In the genomic region with DNA sequence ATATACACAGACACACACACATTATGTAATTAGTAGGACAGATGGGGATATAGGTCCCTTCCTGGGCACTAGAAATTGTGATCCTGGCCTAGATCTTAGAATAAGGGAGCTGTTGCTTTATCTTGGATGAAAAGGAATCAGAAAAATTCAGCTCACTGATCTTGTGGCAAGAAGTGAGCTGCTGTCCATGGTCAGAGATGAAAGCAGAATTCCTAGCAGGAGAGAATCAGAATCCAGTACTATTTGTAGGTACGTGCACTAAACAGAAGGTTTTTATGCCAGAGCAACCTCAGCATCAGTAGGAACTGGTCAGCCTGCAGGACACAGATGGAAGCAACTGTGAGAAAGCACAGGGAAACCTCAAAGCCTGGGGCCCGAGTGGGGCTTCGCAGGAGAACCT, we compare ENCODE assay signal across 23 cellular contexts.
DNase-seq lines count a peak whose midpoint lies in the region; TF ChIP-seq lines count a peak whose summit lies in the region.
"Had no signal": no experiment of that assay in that cellular context is flagged by ENCODE, and none has a peak within 500 bp of the region (broad histone marks: within the 10 kb centered on the region; RNA-seq: fewer than 3 reads in every experiment).

No MANE protein-coding gene starts in this region.

- peak overlapping the region; percentile 34 for H3K27ac ChIP-seq in OCI-LY1 (ENCODE audit: low read depth, low read length, poor library complexity, severe bottlenecking)
- H3K27ac ChIP-seq: BLaER1 had no signal

- H3K27me3 Mint-ChIP-seq in glutamatergic neuron (ENCODE audit: unreplicated experiment) (no peaks in the 10 kb centered on the region), HFFc6 (ENCODE audit: insufficient read depth) (no peaks in the 10 kb centered on the region)
- H3K27me3 Mint-ChIP-seq: CD4-positive, alpha-beta memory T cell; CD4-positive, CD25-positive, alpha-beta regulatory T cell; CD8-positive, alpha-beta memory T cell had no signal

- no peak overlapping the region for H3K4me3 ChIP-seq in OCI-LY1 (ENCODE audit: low read depth, low read length, poor library complexity, severe bottlenecking)
- H3K4me3 ChIP-seq: BLaER1, GM12878 had no signal

- H3K79me2 ChIP-seq in OCI-LY1 (ENCODE audit: insufficient read depth, low read length): no peaks in the 10 kb centered on the region

- H3K9me3 Mint-ChIP-seq in glutamatergic neuron (ENCODE audit: unreplicated experiment) (no peaks in the 10 kb centered on the region), HFFc6 (peaks cover 41% of the 10 kb centered on the region)

- peaks cover 1% of the 10 kb centered on the region for H3K4me1 Mint-ChIP-seq in glutamatergic neuron (ENCODE audit: low read depth, unreplicated experiment)
- H3K4me1 Mint-ChIP-seq in HFFc6 (ENCODE audit: low read depth): no peaks in the 10 kb centered on the region
- H3K4me1 Mint-ChIP-seq: CD14-positive monocyte; CD4-positive, alpha-beta memory T cell; CD4-positive, CD25-positive, alpha-beta regulatory T cell; CD8-positive, alpha-beta memory T cell had no signal

- H2AFZ ChIP-seq in OCI-LY1 (ENCODE audit: low read length): no peak overlapping the region

- no peaks in the 10 kb centered on the region for H3K9me2 ChIP-seq in OCI-LY1 (ENCODE audit: low read depth, low read length)

- H3K36me3 Mint-ChIP-seq in glutamatergic neuron (ENCODE audit: unreplicated experiment): no peaks in the 10 kb centered on the region
- no peaks in the 10 kb centered on the region for H3K36me3 Mint-ChIP-seq in HFFc6 (ENCODE audit: low read depth)
- H3K36me3 Mint-ChIP-seq: CD14-positive monocyte; CD4-positive, alpha-beta memory T cell; CD4-positive, CD25-positive, alpha-beta regulatory T cell; CD8-positive, alpha-beta memory T cell had no signal

- TF ChIP-seq CTCF in OCI-LY1 (IDR thresholded peaks at IDR 0.05; ENCODE audit: low read length) (no peak), glutamatergic neuron (IDR thresholded peaks at IDR 0.05; ENCODE audit: partially characterized antibody, unreplicated experiment) (no peak), HFFc6 (IDR thresholded peaks at IDR 0.05) (no peak)

- peaks cover 12% of the 10 kb centered on the region; the same call in 1 of the 2 replicates for H3K9me3 ChIP-seq in OCI-LY1 (ENCODE audit: low read length)
- H3K9me3 ChIP-seq: BE2C, BLaER1 had no signal

- peaks cover 49% of the 10 kb centered on the region for H3K4me1 ChIP-seq in OCI-LY1 (ENCODE audit: insufficient read depth, low read length, severe bottlenecking)
- H3K4me1 ChIP-seq: BE2C, BLaER1 had no signal

- H3F3A ChIP-seq in OCI-LY1 (ENCODE audit: insufficient read depth, low read length): no peaks in the 10 kb centered on the region

- H3K4me3 Mint-ChIP-seq in glutamatergic neuron (ENCODE audit: unreplicated experiment): no peak overlapping the region
- no peak overlapping the region for H3K4me3 Mint-ChIP-seq in HFFc6
- H3K4me3 Mint-ChIP-seq: CD14-positive monocyte; CD4-positive, alpha-beta memory T cell; CD4-positive, CD25-positive, alpha-beta regulatory T cell; CD8-positive, alpha-beta memory T cell had no signal

- H4K20me1 ChIP-seq in OCI-LY1 (ENCODE audit: insufficient read depth, low read length): no peaks in the 10 kb centered on the region
- H4K20me1 ChIP-seq: BLaER1 had no signal

- no peak overlapping the region for H3K9ac ChIP-seq in OCI-LY1 (ENCODE audit: low read length)
- H3K9ac ChIP-seq: BLaER1 had no signal

- H3K4me2 ChIP-seq in OCI-LY1 (ENCODE audit: low read length): no peak overlapping the region
- H3K4me2 ChIP-seq: BLaER1 had no signal

- no peaks in the 10 kb centered on the region for H3K36me3 ChIP-seq in OCI-LY1 (ENCODE audit: insufficient read depth, low read length)
- H3K36me3 ChIP-seq: BE2C, BLaER1 had no signal

- H3K27me3 ChIP-seq in OCI-LY1 (ENCODE audit: insufficient read depth, low read length): no peaks in the 10 kb centered on the region
- H3K27me3 ChIP-seq: BE2C, BLaER1 had no signal

- H3K27ac Mint-ChIP-seq in glutamatergic neuron (ENCODE audit: unreplicated experiment) (peak overlapping the region; percentile 1), HFFc6 (no peak overlapping the region)
- H3K27ac Mint-ChIP-seq: CD14-positive monocyte; CD4-positive, alpha-beta memory T cell; CD4-positive, CD25-positive, alpha-beta regulatory T cell; CD8-positive, alpha-beta memory T cell had no signal

- peak; percentile 22 for DNase-seq in astrocyte of the hippocampus (ENCODE audit: low read depth, low spot score)
- DNase-seq in glutamatergic neuron: no peak
- DNase-seq in DMS53 treated with DMSO at 0.1 percent for 48 hours (lab: John Stamatoyannopoulos, UW; ENCODE audit: unreplicated experiment): no peak
- no peak for DNase-seq in HFFc6
- no peak for DNase-seq in DMS153 treated with DMSO at 0.1 percent for 48 hours (lab: John Stamatoyannopoulos, UW; ENCODE audit: unreplicated experiment)
- DNase-seq: 8988T; ACHN; BE2C; C1 segment of cervical spinal cord; CD4-positive, alpha-beta memory T cell; CD4-positive, CD25-positive, alpha-beta regulatory T cell; CD8-positive, alpha-beta memory T cell; COR-L47; DMS 273 treated with DMSO at 0.1 percent for 48 hours; DMS153; DMS79; DND-41; EL; GDM1 had no signal
